ENCODE assay signal across 15 cellular contexts in genomic region chr5:14790931-14791330, GRCh38.
DNase-seq lines count a peak whose midpoint lies in the region; ATAC-seq and TF ChIP-seq lines count a peak whose summit lies in the region.
"Had no signal": no experiment of that assay in that cellular context is flagged by ENCODE, and none has a peak within 500 bp of the region (broad histone marks: within the 10 kb centered on the region; RNA-seq: fewer than 3 reads in every experiment).

No MANE protein-coding gene starts in this region.

- H3K36me3 ChIP-seq in CD4-positive, alpha-beta memory T cell (ENCODE audit: insufficient read depth, low read length), result no peaks in the 10 kb centered on the region
- H3K36me3 ChIP-seq in naive thymus-derived CD4-positive, alpha-beta T cell (ENCODE audit: control insufficient read depth in 2 of 3, insufficient read depth in 3 of 3, low read length in 3 of 3), result peaks cover 0 to 4% (median 0%) of the 10 kb centered on the region in 3 experiments
- peaks cover 0 to 5% (median 0%) of the 10 kb centered on the region in 3 donors for H3K36me3 ChIP-seq in tibial artery

- H3K27ac ChIP-seq in CD4-positive, alpha-beta memory T cell (ENCODE audit: low read depth, low read length), result no peak overlapping the region
- H3K27ac ChIP-seq in naive thymus-derived CD4-positive, alpha-beta T cell (ENCODE audit: low read depth, low read length), result no peak overlapping the region
- peak overlapping the region; percentile 39 to 60 for H3K27ac ChIP-seq in tibial artery
- H3K27ac ChIP-seq: BLaER1 had no signal

- no peak for DNase-seq in activated naive CD4-positive, alpha-beta T cell treated with anti-CD3 and anti-CD28 coated beads, Interleukin-2, amount 10 ng/mL, durations not matched to agents 7 days and 5 days
- no peak for DNase-seq in CD4-positive, alpha-beta memory T cell
- DNase-seq in naive thymus-derived CD4-positive, alpha-beta T cell, result no peak
- DNase-seq in tibial artery, result no peak
- no peak for DNase-seq in glomerular visceral epithelial cell (ENCODE audit: extremely low spot score)
- DNase-seq: 8988T; AML-193; Caco-2; CD8-positive, alpha-beta memory T cell; DMS53; GF-D8 had no signal

- TF ChIP-seq CTCF in tibial artery (IDR thresholded peaks at IDR 0.05), result no peak

- H3K9me3 ChIP-seq in CD4-positive, alpha-beta memory T cell (ENCODE audit: control insufficient read depth in 1 of 2, low read length in 2 of 2), result no peaks in the 10 kb centered on the region
- H3K9me3 ChIP-seq in naive thymus-derived CD4-positive, alpha-beta T cell (ENCODE audit: control insufficient read depth in 2 of 3, low read length in 3 of 3), result no peaks in the 10 kb centered on the region
- no peaks in the 10 kb centered on the region for H3K9me3 ChIP-seq in tibial artery
- H3K9me3 ChIP-seq: BLaER1, Caco-2 had no signal

- peaks cover 30% of the 10 kb centered on the region for H3K4me1 ChIP-seq in CD4-positive, alpha-beta memory T cell (ENCODE audit: insufficient read depth, low read length)
- H3K4me1 ChIP-seq in naive thymus-derived CD4-positive, alpha-beta T cell (ENCODE audit: control insufficient read depth in 2 of 2, insufficient read depth in 2 of 2, low read length in 2 of 2), result peaks cover 0 to 36% of the 10 kb centered on the region in 2 donors
- peaks cover 0 to 24% (median 14%) of the 10 kb centered on the region in 4 donors for H3K4me1 ChIP-seq in tibial artery
- H3K4me1 ChIP-seq: Caco-2 had no signal

- H3K36me3 Mint-ChIP-seq in activated naive CD4-positive, alpha-beta T cell treated with anti-CD3 and anti-CD28 coated beads, Interleukin-2, amount 50 U/mL, for 24 hours, result peaks cover 16% of the 10 kb centered on the region
- peaks cover 20% of the 10 kb centered on the region for H3K36me3 Mint-ChIP-seq in activated naive CD4-positive, alpha-beta T cell treated with anti-CD3 and anti-CD28 coated beads, Interleukin-2, amount 10 ng/mL, durations not matched to agents 7 days and 5 days
- peaks cover 25 to 36% of the 10 kb centered on the region in 2 donors for H3K36me3 Mint-ChIP-seq in CD4-positive, alpha-beta memory T cell
- H3K36me3 Mint-ChIP-seq in naive thymus-derived CD4-positive, alpha-beta T cell, result peaks cover 9 to 42% (median 34%) of the 10 kb centered on the region in 5 donors

- no peak for ATAC-seq in naive thymus-derived CD4-positive, alpha-beta T cell
- no peak for ATAC-seq in HG02642 (IDR thresholded peaks at IDR 0.05; ENCODE audit: poor library complexity, unreplicated experiment)

- no peak overlapping the region for H3K4me3 ChIP-seq in CD4-positive, alpha-beta memory T cell (ENCODE audit: low read length in 2 of 2)
- H3K4me3 ChIP-seq in naive thymus-derived CD4-positive, alpha-beta T cell (ENCODE audit: low read length), result no peak overlapping the region
- H3K4me3 ChIP-seq in tibial artery, result no peak overlapping the region
- H3K4me3 ChIP-seq: BLaER1 had no signal

- H3K4me1 Mint-ChIP-seq in activated naive CD4-positive, alpha-beta T cell treated with anti-CD3 and anti-CD28 coated beads, Interleukin-2, amount 50 U/mL, for 24 hours, result peaks cover 81% of the 10 kb centered on the region
- H3K4me1 Mint-ChIP-seq in activated naive CD4-positive, alpha-beta T cell treated with anti-CD3 and anti-CD28 coated beads, Interleukin-2, amount 10 ng/mL, durations not matched to agents 7 days and 5 days, result peaks cover 16% of the 10 kb centered on the region
- H3K4me1 Mint-ChIP-seq in CD4-positive, alpha-beta memory T cell, result peaks cover 43 to 79% (median 54%) of the 10 kb centered on the region in 4 donors
- peaks cover 16 to 86% (median 79%) of the 10 kb centered on the region in 7 donors for H3K4me1 Mint-ChIP-seq in naive thymus-derived CD4-positive, alpha-beta T cell

- intact Hi-C loops in CD4-positive, alpha-beta memory T cell (cut with micrococcal nuclease), result no loop called here
- intact Hi-C loops in naive thymus-derived CD4-positive, alpha-beta T cell (cut with micrococcal nuclease), result loop anchor here in 1 of 2 donors (2.0 kb wide), 1 partner anchor 14 kb away; no protein-coding TSS in a partner anchor
- intact Hi-C loops in tibial artery (cut with DNase I; ENCODE audit: low total_unique reads), result no loop called here

- peak overlapping the region; percentile 60 for H3K27ac Mint-ChIP-seq in activated naive CD4-positive, alpha-beta T cell treated with anti-CD3 and anti-CD28 coated beads, Interleukin-2, amount 50 U/mL, for 24 hours
- no peak overlapping the region for H3K27ac Mint-ChIP-seq in activated naive CD4-positive, alpha-beta T cell treated with anti-CD3 and anti-CD28 coated beads, Interleukin-2, amount 10 ng/mL, durations not matched to agents 7 days and 5 days
- peak overlapping the region in 6 of 7 donors; percentile 36 to 86 (median 48) for H3K27ac Mint-ChIP-seq in CD4-positive, alpha-beta memory T cell
- H3K27ac Mint-ChIP-seq in naive thymus-derived CD4-positive, alpha-beta T cell, result peak overlapping the region in 8 of 9 donors; percentile 62 to 84 (median 76)

- POLR2A ChIA-PET in CD4-positive, alpha-beta memory T cell (lab: Charles Lee; ENCODE audit: partially characterized antibody), result interaction anchor here (2.2 kb wide), 1 partner anchor 19 kb away, joined by 10 read pairs; no protein-coding TSS in a partner anchor
- POLR2A ChIA-PET in naive thymus-derived CD4-positive, alpha-beta T cell (lab: Charles Lee), result interaction anchor here (0.6 to 1.5 kb wide), 4 partner anchors 9 to 18 kb away, joined by 3 to 5 read pairs (median 4); no protein-coding TSS in a partner anchor

- no peaks in the 10 kb centered on the region for H3K9me3 Mint-ChIP-seq in activated naive CD4-positive, alpha-beta T cell treated with anti-CD3 and anti-CD28 coated beads, Interleukin-2, amount 50 U/mL, for 24 hours
- no peaks in the 10 kb centered on the region for H3K9me3 Mint-ChIP-seq in activated naive CD4-positive, alpha-beta T cell treated with anti-CD3 and anti-CD28 coated beads, Interleukin-2, amount 10 ng/mL, durations not matched to agents 7 days and 5 days
- no peaks in the 10 kb centered on the region for H3K9me3 Mint-ChIP-seq in CD4-positive, alpha-beta memory T cell
- peaks cover 0 to 4% (median 0%) of the 10 kb centered on the region in 11 donors for H3K9me3 Mint-ChIP-seq in naive thymus-derived CD4-positive, alpha-beta T cell
- H3K9me3 Mint-ChIP-seq: CD8-positive, alpha-beta memory T cell; IgD-negative memory B cell had no signal

- CTCF ChIA-PET in activated naive CD4-positive, alpha-beta T cell treated with anti-CD3 and anti-CD28 coated beads, Interleukin-2, amount 10 ng/mL, durations not matched to agents 7 days and 5 days (lab: Charles Lee), result interaction anchor here (1.1 to 1.8 kb wide), 2 partner anchors 10 to 63 kb away, joined by 3 to 5 read pairs; no protein-coding TSS in a partner anchor
- CTCF ChIA-PET in CD4-positive, alpha-beta memory T cell (lab: Charles Lee; ENCODE audit: partially characterized antibody), result interaction anchor here (0.8 to 2.4 kb wide), 4 partner anchors 9 to 222 kb away, joined by 3 to 10 read pairs (median 4); no protein-coding TSS in a partner anchor
- CTCF ChIA-PET in naive thymus-derived CD4-positive, alpha-beta T cell (lab: Charles Lee), result no interaction called here

- H3K27me3 Mint-ChIP-seq in activated naive CD4-positive, alpha-beta T cell treated with anti-CD3 and anti-CD28 coated beads, Interleukin-2, amount 50 U/mL, for 24 hours, result no peaks in the 10 kb centered on the region
- H3K27me3 Mint-ChIP-seq in activated naive CD4-positive, alpha-beta T cell treated with anti-CD3 and anti-CD28 coated beads, Interleukin-2, amount 10 ng/mL, durations not matched to agents 7 days and 5 days, result no peaks in the 10 kb centered on the region
- no peaks in the 10 kb centered on the region for H3K27me3 Mint-ChIP-seq in CD4-positive, alpha-beta memory T cell
- no peaks in the 10 kb centered on the region for H3K27me3 Mint-ChIP-seq in naive thymus-derived CD4-positive, alpha-beta T cell
- H3K27me3 Mint-ChIP-seq: CD8-positive, alpha-beta memory T cell; IgD-negative memory B cell had no signal

- no peak overlapping the region for H3K4me3 Mint-ChIP-seq in activated naive CD4-positive, alpha-beta T cell treated with anti-CD3 and anti-CD28 coated beads, Interleukin-2, amount 50 U/mL, for 24 hours
- H3K4me3 Mint-ChIP-seq in activated naive CD4-positive, alpha-beta T cell treated with anti-CD3 and anti-CD28 coated beads, Interleukin-2, amount 10 ng/mL, durations not matched to agents 7 days and 5 days, result no peak overlapping the region
- peak overlapping the region in 4 of 8 donors; percentile 18 to 46 (median 37) for H3K4me3 Mint-ChIP-seq in CD4-positive, alpha-beta memory T cell
- peak overlapping the region in 7 of 10 donors; percentile 5 to 83 (median 56) for H3K4me3 Mint-ChIP-seq in naive thymus-derived CD4-positive, alpha-beta T cell

- no peaks in the 10 kb centered on the region for H3K27me3 ChIP-seq in CD4-positive, alpha-beta memory T cell (ENCODE audit: insufficient read depth, low read length)
- no peaks in the 10 kb centered on the region for H3K27me3 ChIP-seq in naive thymus-derived CD4-positive, alpha-beta T cell (ENCODE audit: control insufficient read depth in 2 of 2, insufficient read depth in 2 of 2, low read length in 2 of 2)
- H3K27me3 ChIP-seq in tibial artery, result no peaks in the 10 kb centered on the region
- H3K27me3 ChIP-seq: BLaER1 had no signal

Comparison
In these comparisons a context has a peak if more than half of its experiments do, and no peak if none do; other contexts are left out.
1. H3K4me3 Mint-ChIP-seq: peak in naive thymus-derived CD4-positive, alpha-beta T cell (7 of 10); none in activated naive CD4-positive, alpha-beta T cell treated with anti-CD3 and anti-CD28 coated beads, Interleukin-2, amount 50 U/mL, for 24 hours (single experiment) and activated naive CD4-positive, alpha-beta T cell treated with anti-CD3 and anti-CD28 coated beads, Interleukin-2, amount 10 ng/mL, durations not matched to agents 7 days and 5 days (single experiment).
2. H3K27ac ChIP-seq: peak in tibial artery (2 of 2); none in CD4-positive, alpha-beta memory T cell (single experiment) and naive thymus-derived CD4-positive, alpha-beta T cell (single experiment).